In genomic region chr6:41449399-41450245, GRCh38 we compare ENCODE assay signal across 14 cellular contexts.
A peak's percentile ranks its signal among the peaks of the same experiment; 100 is the strongest.
DNase-seq lines count a peak whose midpoint lies in the region; ATAC-seq and TF ChIP-seq lines count a peak whose summit lies in the region.
"Had no signal": no experiment of that assay in that cellular context is flagged by ENCODE, and none has a peak within 500 bp of the region (broad histone marks: within the 10 kb centered on the region; RNA-seq: fewer than 3 reads in every experiment).

No MANE protein-coding gene starts in this region.

- H3K4me3 ChIP-seq in hepatocyte (no peak overlapping the region), thyroid gland (replicated peaks in 1 of 3) (no peak overlapping the region)
- H3K4me3 ChIP-seq: SJSA1 had no signal

- H3K27ac ChIP-seq in hepatocyte (peak overlapping the region; percentile 38), thyroid gland (no peak overlapping the region)
- H3K27ac ChIP-seq: SJSA1 had no signal

- TF ChIP-seq POLR2A in thyroid gland (IDR thresholded peaks at IDR 0.05) = no peak

- intact Hi-C loops in thyroid gland (cut with DNase I) = no loop called here

- H3K27me3 ChIP-seq in hepatocyte (no peaks in the 10 kb centered on the region), thyroid gland (no peaks in the 10 kb centered on the region)
- H3K27me3 ChIP-seq: SJSA1 had no signal

- H3K4me2 ChIP-seq in hepatocyte = peak overlapping the region; percentile 21

- H3K36me3 ChIP-seq in hepatocyte (replicated peaks; ENCODE audit: insufficient read depth, low read depth) (no peaks in the 10 kb centered on the region), thyroid gland (no peaks in the 10 kb centered on the region)
- H3K36me3 ChIP-seq: SJSA1 had no signal

- H3K4me1 ChIP-seq in hepatocyte (ENCODE audit: insufficient read depth) = peaks cover 35% of the 10 kb centered on the region
- H3K4me1 ChIP-seq in thyroid gland = peaks cover 0 to 15% of the 10 kb centered on the region in 2 donors

- TF ChIP-seq CTCF in hepatocyte (IDR thresholded peaks at IDR 0.05; ENCODE audit: poor library complexity) (no peak), thyroid gland (IDR thresholded peaks at IDR 0.05) (no peak)

- no peaks in the 10 kb centered on the region for H4K20me1 ChIP-seq in hepatocyte (ENCODE audit: insufficient read depth, poor library complexity, severe bottlenecking)

- DNase-seq in NCI-H2227 treated with DMSO at 0.1 percent for 48 hours (lab: John Stamatoyannopoulos, UW) (peak; percentile 3), NCI-H2227 (lab: John Stamatoyannopoulos, UW; ENCODE audit: unreplicated experiment) (no peak), SW480 (ENCODE audit: low spot score) (peak; percentile 22), hepatocyte (ENCODE audit: low spot score) (peak; percentile 84), thyroid gland (peak; percentile 50 to 64), HK-2 (ENCODE audit: unreplicated experiment) (no peak)
- DNase-seq: activated CD8-positive, alpha-beta T cell treated with anti-CD3 and anti-CD28 coated beads for 36 hours; AML-193; amniotic stem cell; mammary epithelial cell; stimulated activated CD4-positive, alpha-beta T cell treated with anti-CD3 and anti-CD28 coated beads, Interleukin-15, amount 100 ng/mL, for 24 hours had no signal

- 44% methylated on average over 8 of the region's 8 CpGs for WGBS in hepatocyte (ENCODE audit: low lambda C conversion rate, missing lambda C conversion rate)
- 52 to 53% methylated on average over 8 of the region's 8 CpGs for WGBS in thyroid gland, 2 donors

- ATAC-seq in GM21529 (IDR thresholded peaks at IDR 0.05; ENCODE audit: unreplicated experiment) (no peak), HG03095 (IDR thresholded peaks at IDR 0.05; ENCODE audit: unreplicated experiment) (no peak)
- ATAC-seq: activated CD8-positive, alpha-beta T cell treated with anti-CD3 and anti-CD28 coated beads for 36 hours had no signal

- H2AFZ ChIP-seq in hepatocyte = no peak overlapping the region

- no peaks in the 10 kb centered on the region for H3K79me2 ChIP-seq in hepatocyte

- H3K9me3 ChIP-seq in hepatocyte (ENCODE audit: low read depth) (no peaks in the 10 kb centered on the region), thyroid gland (no peaks in the 10 kb centered on the region)
- H3K9me3 ChIP-seq: SJSA1 had no signal

- no peaks in the 10 kb centered on the region for H3K9me2 ChIP-seq in hepatocyte (replicated peaks; ENCODE audit: insufficient read depth)

Comparison
In these comparisons a context has a peak if more than half of its experiments do, and no peak if none do; other contexts are left out.
1. DNase-seq: peak in NCI-H2227 treated with DMSO at 0.1 percent for 48 hours (single experiment), SW480 (single experiment), hepatocyte (single experiment) and thyroid gland (2 of 2); none in NCI-H2227 (single experiment) and HK-2 (single experiment).